ENCODE assay signal across 8 cellular contexts in genomic region chr10:126041804-126042231, GRCh38.
DNase-seq lines count a peak whose midpoint lies in the region; ATAC-seq and TF ChIP-seq lines count a peak whose summit lies in the region.

No MANE protein-coding gene starts in this region.

- H3K36me3 Mint-ChIP-seq in naive B cell: no peaks in the 10 kb centered on the region

- H3K4me3 Mint-ChIP-seq in naive B cell: peak overlapping the region; percentile 63 to 90 (median 86)

- no peak for TF ChIP-seq CTCF in epithelial cell of proximal tubule (conservative IDR thresholded peaks at IDR 0.05; ENCODE audit: low read depth, low read length)

- DNase-seq in GF-D8 (lab: John Stamatoyannopoulos, UW) (peak; percentile 86), LHCN-M2 (ENCODE audit: low read depth) (peak; percentile 66), epithelial cell of proximal tubule (ENCODE audit: low read depth) (peak; percentile 98), naive B cell (peak; percentile 98), cortex of kidney (lab: John Stamatoyannopoulos, UW) (no peak)
- DNase-seq in activated CD8-positive, alpha-beta memory T cell treated with anti-CD3 and anti-CD28 coated beads for 1 hour (ENCODE audit: extremely low read depth in 1 of 2, low read depth in 1 of 2): peak; percentile 24 to 29
- DNase-seq in stimulated activated CD8-positive, alpha-beta memory T cell treated with anti-CD3 and anti-CD28 coated beads, Interleukin-7, amount 100 ng/mL, for 24 hours (ENCODE audit: low read depth): peak; percentile 37

- ATAC-seq in GM21717 (IDR thresholded peaks at IDR 0.05; ENCODE audit: unreplicated experiment): peak; percentile 99
- ATAC-seq in naive B cell (ENCODE audit: low read depth in 2 of 2): peak; percentile 86 to 87

- H3K27ac Mint-ChIP-seq in naive B cell: peak overlapping the region; percentile 100

- H3K9me3 Mint-ChIP-seq in naive B cell: no peaks in the 10 kb centered on the region

- H3K4me3 ChIP-seq in epithelial cell of proximal tubule (ENCODE audit: low read depth, low read length): peak overlapping the region; percentile 14

- no peaks in the 10 kb centered on the region for H3K27me3 Mint-ChIP-seq in naive B cell

- peaks cover 31 to 68% (median 44%) of the 10 kb centered on the region in 3 donors for H3K4me1 Mint-ChIP-seq in naive B cell
